ENCODE assay signal across 8 cellular contexts in the genomic region with DNA sequence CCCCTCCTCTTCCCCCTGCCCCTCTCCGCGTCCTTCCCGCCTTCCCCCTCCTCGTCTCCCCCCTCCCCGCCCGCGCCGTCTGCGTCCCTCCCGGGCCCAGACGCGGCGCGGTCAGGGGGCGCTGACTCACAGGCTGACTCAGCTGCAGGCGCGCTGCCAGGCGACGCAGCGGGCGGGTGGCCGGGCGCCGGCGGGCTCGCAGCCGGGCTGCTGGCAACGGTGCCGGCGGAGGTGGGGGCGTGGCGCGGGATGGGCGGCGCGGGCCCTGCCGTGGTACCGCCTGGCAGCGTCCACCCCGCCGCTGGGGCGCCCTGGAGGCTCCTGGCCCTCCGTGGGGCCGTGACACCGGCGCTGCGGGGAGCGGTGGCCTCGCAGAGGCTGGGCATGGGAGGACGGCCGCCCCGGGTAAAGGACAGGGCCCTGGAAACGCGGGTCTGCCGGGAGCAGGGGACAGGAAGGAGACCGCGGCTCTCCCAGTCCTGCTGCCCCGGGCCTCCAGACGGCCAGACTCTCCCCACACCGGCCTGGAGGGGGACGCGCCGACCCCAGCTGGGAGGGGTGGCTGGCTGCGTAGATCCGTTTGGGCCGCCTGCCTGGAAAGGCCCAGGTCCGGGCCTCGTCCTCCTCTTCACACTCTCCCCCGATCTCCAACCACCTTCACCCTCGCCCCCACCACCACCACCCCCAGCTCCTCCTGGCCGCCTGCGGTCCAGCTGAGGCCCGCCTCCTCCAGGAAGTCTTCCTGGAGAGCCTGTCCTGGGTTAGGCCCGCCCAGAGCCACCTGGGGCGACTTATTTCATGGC. TPM values are rescaled to one million over a fixed set of nuclear protein-coding genes. Genes with fewer than 3 reads are reported as not detected.
A peak's percentile ranks its signal among the peaks of the same experiment; 100 is the strongest.
DNase-seq lines count a peak whose midpoint lies in the region; ATAC-seq and TF ChIP-seq lines count a peak whose summit lies in the region.

No MANE protein-coding gene starts in this region.

- 8% methylated on average over 27 of the region's 75 CpGs for WGBS in SK-N-SH (ENCODE audit: low lambda C conversion rate)

- peaks cover 38% of the 10 kb centered on the region for H3F3A ChIP-seq in SK-N-SH (replicated peaks; ENCODE audit: insufficient read depth)

- H3K27me3 ChIP-seq in SK-N-SH (ENCODE audit: insufficient read depth): no peaks in the 10 kb centered on the region

- H3K4me1 ChIP-seq in SK-N-SH (ENCODE audit: control insufficient read depth in 1 of 2, insufficient read depth in 2 of 2, low read depth in 1 of 2, low read length in 1 of 2): peaks cover 16 to 37% of the 10 kb centered on the region in 2 experiments

- peak overlapping the region; percentile 73; the same call in 1 of the 2 replicates for H3K4me2 ChIP-seq in SK-N-SH

- no peaks in the 10 kb centered on the region for H3K9me3 ChIP-seq in SK-N-SH

- peaks cover 31% of the 10 kb centered on the region for H3K4me1 Mint-ChIP-seq in activated naive CD4-positive, alpha-beta T cell treated with anti-CD3 and anti-CD28 coated beads, Interleukin-2, amount 50 U/mL, for 24 hours

- H3K36me3 ChIP-seq in SK-N-SH (replicated peaks in 1 of 2; ENCODE audit: control insufficient read depth in 1 of 2, insufficient read depth in 2 of 2, low read length in 1 of 2): no peaks in the 10 kb centered on the region

- TF ChIP-seq CTCF in SK-N-SH (IDR thresholded peaks at IDR 0.05): no peak

- no peak overlapping the region for H3K27ac Mint-ChIP-seq in activated naive CD4-positive, alpha-beta T cell treated with anti-CD3 and anti-CD28 coated beads, Interleukin-2, amount 50 U/mL, for 24 hours

- no peaks in the 10 kb centered on the region for H3K36me3 Mint-ChIP-seq in activated naive CD4-positive, alpha-beta T cell treated with anti-CD3 and anti-CD28 coated beads, Interleukin-2, amount 50 U/mL, for 24 hours

- no peaks in the 10 kb centered on the region for H3K9me2 ChIP-seq in SK-N-SH

- no peak for TF ChIP-seq RAD21 in SK-N-SH (IDR thresholded peaks at IDR 0.05; ENCODE audit: low read length)

- peaks cover 9% of the 10 kb centered on the region for H3K9me3 Mint-ChIP-seq in activated naive CD4-positive, alpha-beta T cell treated with anti-CD3 and anti-CD28 coated beads, Interleukin-2, amount 50 U/mL, for 24 hours

- peak; percentile 60 for ATAC-seq in GM21786 (IDR thresholded peaks at IDR 0.05; ENCODE audit: unreplicated experiment)

- peak overlapping the region; percentile 66; the same call in 1 of the 2 replicates for H3K9ac ChIP-seq in SK-N-SH

- TF ChIP-seq EP300 in SK-N-SH (IDR thresholded peaks at IDR 0.05; ENCODE audit: borderline replicate concordance in 1 of 2, low read depth in 1 of 2, low read length in 1 of 2): peak; percentile 7 to 75; a peak in 1 of 4 replicates

- no peaks in the 10 kb centered on the region for H3K27me3 Mint-ChIP-seq in activated naive CD4-positive, alpha-beta T cell treated with anti-CD3 and anti-CD28 coated beads, Interleukin-2, amount 50 U/mL, for 24 hours

- H4K20me1 ChIP-seq in SK-N-SH (ENCODE audit: insufficient read depth): no peaks in the 10 kb centered on the region

- no peaks in the 10 kb centered on the region for H3K79me2 ChIP-seq in SK-N-SH (ENCODE audit: insufficient read depth)

- H3K27ac ChIP-seq in SK-N-SH (ENCODE audit: low read depth in 2 of 2, low read length in 1 of 2): peak overlapping the region; percentile 87 to 92

- peak overlapping the region; percentile 73 for H2AFZ ChIP-seq in SK-N-SH (ENCODE audit: low read depth)

- POLR2A ChIA-PET in SK-N-SH (lab: Yijun Ruan, JAX): interaction anchor here (0.7 kb wide), 1 partner anchor 294 kb away, joined by 3 read pairs; no protein-coding TSS in a partner anchor

- peak overlapping the region; percentile 53 to 56 for H3K4me3 ChIP-seq in SK-N-SH (ENCODE audit: low read depth in 2 of 2, low read length in 1 of 2)

- peak; percentile 74 for DNase-seq in DMS 273 treated with DMSO at 0.1 percent for 48 hours (lab: John Stamatoyannopoulos, UW)
- peak; percentile 94 for DNase-seq in LoVo (ENCODE audit: low spot score)
- DNase-seq in SK-N-SH: peak; percentile 98
- DNase-seq in globus pallidus (ENCODE audit: low spot score): peak; percentile 85
- peak; percentile 84 for DNase-seq in occipital lobe (lab: John Stamatoyannopoulos, UW)
- DNase-seq in superior temporal gyrus (ENCODE audit: extremely low spot score): peak; percentile 84

- CTCF ChIA-PET in SK-N-SH (lab: Yijun Ruan, JAX): interaction anchor here (0.6 to 1.5 kb wide), 5 partner anchors 11 to 211 kb away, joined by 3 to 6 read pairs (median 4); no protein-coding TSS in a partner anchor

- H3K4me3 Mint-ChIP-seq in activated naive CD4-positive, alpha-beta T cell treated with anti-CD3 and anti-CD28 coated beads, Interleukin-2, amount 50 U/mL, for 24 hours: peak overlapping the region; percentile 54

TF ChIP-seq in SK-N-SH, 30 proteins besides CTCF, POLR2A, EP300 and RAD21 (continues in another document):
- TF ChIP-seq SMC3 (IDR thresholded peaks at IDR 0.05; ENCODE audit: low read depth, low read length) (peak; percentile 18), RXRA (IDR thresholded peaks at IDR 0.05; ENCODE audit: borderline replicate concordance, low read depth) (peak; percentile 75; the same call in 1 of the 2 replicates), GABPA (IDR thresholded peaks at IDR 0.05; ENCODE audit: low read depth) (no peak), FOSL2 (IDR thresholded peaks at IDR 0.05; ENCODE audit: borderline replicate concordance, low read depth) (peak; percentile 93), TCF12 (IDR thresholded peaks at IDR 0.05) (peak; percentile 58; the same call in 1 of the 2 replicates), NRF1 (IDR thresholded peaks at IDR 0.05; ENCODE audit: low read depth, low read length) (peak; percentile 26; the same call in 1 of the 2 replicates), CHD2 (IDR thresholded peaks at IDR 0.05; ENCODE audit: low read length, partially characterized antibody) (no peak), YY1 (IDR thresholded peaks at IDR 0.05; ENCODE audit: low read depth) (no peak), RFX5 (IDR thresholded peaks at IDR 0.05; ENCODE audit: low read length) (no peak), NFIC (IDR thresholded peaks at IDR 0.05; ENCODE audit: borderline replicate concordance) (peak; percentile 92), MXI1 (IDR thresholded peaks at IDR 0.05; ENCODE audit: low read depth, low read length) (no peak), POLR2AphosphoS5 (IDR thresholded peaks at IDR 0.05; ENCODE audit: low read depth, low read length) (no peak; the same call in 1 of the 2 replicates), FOXJ3 (CRISPR knock-in tag; IDR thresholded peaks at IDR 0.05) (no peak), SIN3A (IDR thresholded peaks at IDR 0.05; ENCODE audit: borderline replicate concordance, low read depth, low read length) (no peak), JUND (IDR thresholded peaks at IDR 0.05) (peak; percentile 90), MEF2A (IDR thresholded peaks at IDR 0.05; ENCODE audit: borderline replicate concordance, low read depth) (no peak), TEAD4 (IDR thresholded peaks at IDR 0.05; ENCODE audit: borderline replicate concordance, insufficient read depth) (no peak)
- TF ChIP-seq, protein P1, sequence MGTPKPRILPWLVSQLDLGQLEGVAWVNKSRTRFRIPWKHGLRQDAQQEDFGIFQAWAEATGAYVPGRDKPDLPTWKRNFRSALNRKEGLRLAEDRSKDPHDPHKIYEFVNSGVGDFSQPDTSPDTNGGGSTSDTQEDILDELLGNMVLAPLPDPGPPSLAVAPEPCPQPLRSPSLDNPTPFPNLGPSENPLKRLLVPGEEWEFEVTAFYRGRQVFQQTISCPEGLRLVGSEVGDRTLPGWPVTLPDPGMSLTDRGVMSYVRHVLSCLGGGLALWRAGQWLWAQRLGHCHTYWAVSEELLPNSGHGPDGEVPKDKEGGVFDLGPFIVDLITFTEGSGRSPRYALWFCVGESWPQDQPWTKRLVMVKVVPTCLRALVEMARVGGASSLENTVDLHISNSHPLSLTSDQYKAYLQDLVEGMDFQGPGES (IDR thresholded peaks at IDR 0.05; ENCODE audit: low read depth, low read length): no peak
- TF ChIP-seq, protein P2, sequence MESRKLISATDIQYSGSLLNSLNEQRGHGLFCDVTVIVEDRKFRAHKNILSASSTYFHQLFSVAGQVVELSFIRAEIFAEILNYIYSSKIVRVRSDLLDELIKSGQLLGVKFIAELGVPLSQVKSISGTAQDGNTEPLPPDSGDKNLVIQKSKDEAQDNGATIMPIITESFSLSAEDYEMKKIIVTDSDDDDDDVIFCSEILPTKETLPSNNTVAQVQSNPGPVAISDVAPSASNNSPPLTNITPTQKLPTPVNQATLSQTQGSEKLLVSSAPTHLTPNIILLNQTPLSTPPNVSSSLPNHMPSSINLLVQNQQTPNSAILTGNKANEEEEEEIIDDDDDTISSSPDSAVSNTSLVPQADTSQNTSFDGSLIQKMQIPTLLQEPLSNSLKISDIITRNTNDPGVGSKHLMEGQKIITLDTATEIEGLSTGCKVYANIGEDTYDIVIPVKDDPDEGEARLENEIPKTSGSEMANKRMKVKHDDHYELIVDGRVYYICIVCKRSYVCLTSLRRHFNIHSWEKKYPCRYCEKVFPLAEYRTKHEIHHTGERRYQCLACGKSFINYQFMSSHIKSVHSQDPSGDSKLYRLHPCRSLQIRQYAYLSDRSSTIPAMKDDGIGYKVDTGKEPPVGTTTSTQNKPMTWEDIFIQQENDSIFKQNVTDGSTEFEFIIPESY (IDR thresholded peaks at IDR 0.05; ENCODE audit: borderline replicate concordance, low read depth): peak; percentile 37; the same call in 1 of the 2 replicates
- TF ChIP-seq, protein P3, sequence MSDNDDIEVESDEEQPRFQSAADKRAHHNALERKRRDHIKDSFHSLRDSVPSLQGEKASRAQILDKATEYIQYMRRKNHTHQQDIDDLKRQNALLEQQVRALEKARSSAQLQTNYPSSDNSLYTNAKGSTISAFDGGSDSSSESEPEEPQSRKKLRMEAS (IDR thresholded peaks at IDR 0.05; ENCODE audit: low read depth): peak; percentile 19; the same call in 1 of the 2 replicates
- TF ChIP-seq, protein P4, sequence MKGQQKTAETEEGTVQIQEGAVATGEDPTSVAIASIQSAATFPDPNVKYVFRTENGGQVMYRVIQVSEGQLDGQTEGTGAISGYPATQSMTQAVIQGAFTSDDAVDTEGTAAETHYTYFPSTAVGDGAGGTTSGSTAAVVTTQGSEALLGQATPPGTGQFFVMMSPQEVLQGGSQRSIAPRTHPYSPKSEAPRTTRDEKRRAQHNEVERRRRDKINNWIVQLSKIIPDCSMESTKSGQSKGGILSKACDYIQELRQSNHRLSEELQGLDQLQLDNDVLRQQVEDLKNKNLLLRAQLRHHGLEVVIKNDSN (IDR thresholded peaks at IDR 0.05; ENCODE audit: borderline replicate concordance, low read depth): no peak

RNA-seq across cellular contexts. Expression of a gene that starts 10.0 kb away (rescaled TPM):
- polyA plus RNA-seq in SK-N-SH (2012; rRNA removed): 0.06 and 0.10 TPM in 2 replicates
- polyA plus RNA-seq in SK-N-SH (2012; cell fraction: cytosol; rRNA removed): 0.06 and 0.22 TPM in 2 replicates
- polyA plus RNA-seq in SK-N-SH (2012; cell fraction: nucleus; rRNA removed): 0.31 and 0.33 TPM in 2 replicates
- total RNA-seq in occipital lobe: not detected

RNA-seq across cellular contexts. Expression of a gene that starts 20.4 kb away (rescaled TPM):
- 2.7 and 4.0 TPM in 2 replicates for polyA plus RNA-seq in SK-N-SH (2012; rRNA removed)
- 4.4 and 4.8 TPM in 2 replicates for polyA plus RNA-seq in SK-N-SH (2012; cell fraction: cytosol; rRNA removed)
- 3.7 and 5.4 TPM in 2 replicates for polyA plus RNA-seq in SK-N-SH (2012; cell fraction: nucleus; rRNA removed)
- total RNA-seq in occipital lobe: 62.1 TPM

Comparison
In these comparisons a context has a peak if more than half of its experiments do, and no peak if none do; other contexts are left out.
1. Peak in every context shown above with its lines: DNase-seq, ATAC-seq, H3K4me3 ChIP-seq and H3K27ac ChIP-seq.